Comparison of ENCODE assay signal across 27 cellular contexts in genomic region chrX:97199501-97199900, GRCh38.
"Had no signal": no experiment of that assay in that cellular context is flagged by ENCODE, and none has a peak within 500 bp of the region (broad histone marks: within the 10 kb centered on the region; RNA-seq: fewer than 3 reads in every experiment).

No MANE protein-coding gene starts in this region.

- H3K4me3 Mint-ChIP-seq: activated CD8-positive, alpha-beta T cell treated with anti-CD3 and anti-CD28 coated beads for 36 hours; activated T-cell treated with anti-CD3 and anti-CD28 coated beads, Interleukin-2, amount 50 U/mL, for 72 hours; nephron progenitor cell; stimulated activated effector memory CD8-positive, alpha-beta T cell treated with anti-CD3 and anti-CD28 coated beads, Interleukin-12 subunit alpha, Interleukin-12 subunit beta, amount 100 ng/mL, for 72 hours; T-helper 17 cell; WTC11 had no signal

- H3K36me3 ChIP-seq: brain microvascular endothelial cell, neutrophil, ovary, suprapubic skin, tibial artery, upper lobe of right lung had no signal

- FAIRE-seq: frontal cortex, keratinocyte, small intestine had no signal

- H3K9me3 ChIP-seq: neutrophil, ovary, suprapubic skin, upper lobe of right lung had no signal

- DNase-seq: activated CD4-positive, alpha-beta T cell treated with anti-CD3 and anti-CD28 coated beads, Interleukin-2, amount 50 U/mL, for 1 hour; activated CD8-positive, alpha-beta T cell treated with anti-CD3 and anti-CD28 coated beads for 36 hours; activated naive CD4-positive, alpha-beta T cell; activated T-cell treated with anti-CD3 and anti-CD28 coated beads for 4 hours; activated T-cell treated with anti-CD3 and anti-CD28 coated beads, Interleukin-2, amount 50 U/mL, for 72 hours; aorta; brain microvascular endothelial cell; left cardiac atrium; mammary epithelial cell; nephron progenitor cell; ovary; small intestine; stimulated activated CD4-positive, alpha-beta T cell treated with anti-CD3 and anti-CD28 coated beads, Interleukin-4, amount 100 ng/mL, for 24 hours; T-helper 17 cell; T1000; tibial artery; upper lobe of right lung had no signal

- H3K4me1 Mint-ChIP-seq: stimulated activated effector memory CD8-positive, alpha-beta T cell treated with anti-CD3 and anti-CD28 coated beads, Interleukin-12 subunit alpha, Interleukin-12 subunit beta, amount 100 ng/mL, for 72 hours; T-helper 17 cell had no signal

- H3K4me1 ChIP-seq: suprapubic skin, tibial artery, upper lobe of right lung had no signal

- H3K27me3 ChIP-seq: brain microvascular endothelial cell, neutrophil, ovary, suprapubic skin, tibial artery, upper lobe of right lung had no signal

- H3K36me3 Mint-ChIP-seq: stimulated activated effector memory CD8-positive, alpha-beta T cell treated with anti-CD3 and anti-CD28 coated beads, Interleukin-12 subunit alpha, Interleukin-12 subunit beta, amount 100 ng/mL, for 72 hours; WTC11 had no signal

- ATAC-seq: activated CD8-positive, alpha-beta T cell treated with anti-CD3 and anti-CD28 coated beads for 36 hours; activated naive CD4-positive, alpha-beta T cell treated with anti-CD3 and anti-CD28 coated beads, Interleukin-2, amount 50 U/mL, for 72 hours; activated T-cell treated with anti-CD3 and anti-CD28 coated beads, Interleukin-2, amount 50 U/mL, for 72 hours; esophagus mucosa; left cardiac atrium; sciatic nerve; stimulated activated effector memory CD8-positive, alpha-beta T cell treated with anti-CD3 and anti-CD28 coated beads, Interleukin-12 subunit alpha, Interleukin-12 subunit beta, amount 100 ng/mL, for 72 hours; T-helper 17 cell; upper lobe of right lung had no signal

- H3K27ac Mint-ChIP-seq: activated CD8-positive, alpha-beta T cell treated with anti-CD3 and anti-CD28 coated beads for 36 hours; activated naive CD4-positive, alpha-beta T cell treated with anti-CD3 and anti-CD28 coated beads, Interleukin-2, amount 50 U/mL, for 72 hours; activated T-cell treated with anti-CD3 and anti-CD28 coated beads, Interleukin-2, amount 50 U/mL, for 72 hours; nephron progenitor cell; progenitor cell of endocrine pancreas; stimulated activated effector memory CD8-positive, alpha-beta T cell treated with anti-CD3 and anti-CD28 coated beads, Interleukin-12 subunit alpha, Interleukin-12 subunit beta, amount 100 ng/mL, for 72 hours; T-helper 17 cell had no signal

- H3K27ac ChIP-seq: brain microvascular endothelial cell, neutrophil, ovary, suprapubic skin, tibial artery, upper lobe of right lung had no signal

- H3K4me3 ChIP-seq: ovary, suprapubic skin, tibial artery, upper lobe of right lung had no signal

- H3K27me3 Mint-ChIP-seq: activated CD8-positive, alpha-beta T cell treated with anti-CD3 and anti-CD28 coated beads for 36 hours; progenitor cell of endocrine pancreas; T-helper 17 cell had no signal
